In genomic region chr7:156020566-156020965, GRCh38 we compare ENCODE assay signal across 20 cellular contexts.
"Had no signal": no experiment of that assay in that cellular context is flagged by ENCODE, and none has a peak within 500 bp of the region (broad histone marks: within the 10 kb centered on the region; RNA-seq: fewer than 3 reads in every experiment).

No MANE protein-coding gene starts in this region.

- H3K4me1 ChIP-seq: SJSA1 had no signal

- H3K36me3 ChIP-seq: MG63, SJSA1 had no signal

- H3K9me3 ChIP-seq: MG63, SJSA1 had no signal

- H3K4me3 ChIP-seq: MG63, SJSA1, SK-N-MC had no signal

- H3K27ac ChIP-seq: HL-60, SJSA1, SK-N-MC had no signal

- H3K27me3 ChIP-seq: MG63 had no signal

- DNase-seq: KBM-7, MG63, NCI-H1092, NCI-H1105 treated with DMSO at 0.1 percent for 48 hours, NCI-H1417 treated with DMSO at 0.1 percent for 48 hours, NCI-H146, NCI-H1694 treated with DMSO at 0.1 percent for 48 hours, NCI-H1930, NCI-H2081, NCI-H2107, NCI-H2227 treated with DMSO at 0.1 percent for 48 hours, NCI-H524, NCI-H526 treated with DMSO at 0.1 percent for 48 hours, NCI-H748 treated with DMSO at 0.1 percent for 48 hours, Right ventricle myocardium superior, RPMI8226, SIG-M5 had no signal
